24 cellular contexts compared by ENCODE assay signal in the genomic region with DNA sequence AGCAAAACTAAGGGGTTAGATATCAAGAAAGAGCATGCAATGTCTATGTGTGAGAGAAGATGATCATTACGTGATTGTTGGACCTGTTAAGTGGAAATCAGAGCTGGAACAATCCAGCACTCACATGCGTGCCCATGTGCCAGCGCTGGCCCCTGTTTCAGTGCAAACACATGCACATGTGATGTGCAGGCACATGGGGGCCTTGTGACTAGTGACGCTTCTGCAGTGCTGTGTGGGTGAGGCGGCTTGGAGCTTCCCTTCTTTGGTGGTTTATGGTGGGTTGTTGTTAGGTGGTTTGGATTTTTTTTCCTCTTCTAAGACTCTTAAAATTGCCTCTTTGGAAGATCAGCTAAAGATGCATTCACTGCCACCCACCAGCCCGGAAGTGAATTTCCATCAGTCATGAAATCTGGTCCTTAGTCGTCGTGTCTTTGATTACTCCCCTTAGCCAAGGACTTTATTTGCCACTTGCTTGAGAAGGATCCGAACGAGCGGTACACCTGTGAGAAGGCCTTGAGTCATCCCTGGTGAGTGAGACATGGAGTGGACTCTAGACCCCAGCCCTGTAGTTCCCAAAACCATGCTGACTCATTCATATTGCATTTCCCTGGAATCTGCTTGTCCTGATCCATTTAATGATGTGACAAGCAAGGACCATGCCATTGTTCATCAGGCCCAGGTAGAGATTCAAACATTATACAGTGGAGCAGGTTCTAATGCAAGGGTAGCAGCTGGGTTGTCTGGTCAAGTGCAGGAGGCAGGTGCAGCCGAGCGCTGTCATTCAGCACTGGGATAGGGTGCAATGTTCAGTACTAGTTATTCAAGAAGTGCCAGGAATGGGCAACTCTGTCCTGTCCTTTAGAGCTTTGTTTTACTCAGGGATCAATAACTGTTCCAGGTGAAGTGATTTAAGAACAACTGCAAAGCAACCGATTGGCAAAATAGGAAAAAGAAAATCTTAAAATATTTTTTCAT. TPM values are rescaled to one million over a fixed set of nuclear protein-coding genes. Genes with fewer than 3 reads are reported as not detected.
DNase-seq lines count a peak whose midpoint lies in the region; ATAC-seq and TF ChIP-seq lines count a peak whose summit lies in the region.
"Had no signal": no experiment of that assay in that cellular context is flagged by ENCODE, and none has a peak within 500 bp of the region (broad histone marks: within the 10 kb centered on the region; RNA-seq: fewer than 3 reads in every experiment).

No MANE protein-coding gene starts in this region.

- TF ChIP-seq CTCF in Calu3 (IDR thresholded peaks at IDR 0.05; ENCODE audit: unreplicated experiment) = no peak

- in situ Hi-C loops in SK-MEL-5 (cut with HindIII; ENCODE audit: low pct_unique_long_range_greater_than_20kb, low sequenced_read_pairs) = no loop called here

- no peaks in the 10 kb centered on the region for H3K27me3 Mint-ChIP-seq in Calu3 (ENCODE audit: unreplicated experiment)
- H3K27me3 Mint-ChIP-seq: activated CD8-positive, alpha-beta T cell treated with anti-CD3 and anti-CD28 coated beads for 36 hours; CD4-positive, alpha-beta memory T cell had no signal

- CTCF ChIA-PET in Calu3 (lab: Charles Lee) = interaction anchor here (1.5 kb wide), 1 partner anchor 43 kb away, joined by 3 read pairs; no protein-coding TSS in a partner anchor

- TSS peak; percentile 5 for BruUV-seq in Calu3 (replicated peaks; lab: Mats Ljungman, UMichigan)

- H3K36me3 Mint-ChIP-seq in Calu3 (ENCODE audit: insufficient read depth, unreplicated experiment) = peaks cover 15% of the 10 kb centered on the region
- H3K36me3 Mint-ChIP-seq: CD4-positive, alpha-beta memory T cell had no signal

- ATAC-seq in HG03442 (IDR thresholded peaks at IDR 0.05; ENCODE audit: unreplicated experiment) (no peak), GM18870 (IDR thresholded peaks at IDR 0.05; ENCODE audit: unreplicated experiment) (no peak)
- ATAC-seq: activated CD8-positive, alpha-beta T cell treated with anti-CD3 and anti-CD28 coated beads for 36 hours; HCT116; heart right ventricle had no signal

- DNase-seq in Calu3 (no peak), SK-MEL-5 (ENCODE audit: low read depth, low spot score) (peak; percentile 38), foreskin melanocyte (peak; percentile 47), posterior cingulate gyrus (peak in 9 of 10 donors; percentile 43 to 96 (median 84)), OCI-M2 (lab: John Stamatoyannopoulos, UW; ENCODE audit: unreplicated experiment) (no peak), AG20443 (ENCODE audit: low spot score) (no peak)
- DNase-seq: activated CD4-positive, CD25-positive, alpha-beta regulatory T cell; activated CD8-positive, alpha-beta T cell treated with anti-CD3 and anti-CD28 coated beads for 36 hours; amniotic stem cell; CD4-positive, alpha-beta memory T cell; DND-41; endodermal cell; heart right ventricle; NCI-H1105 treated with DMSO at 0.1 percent for 48 hours; NCI-H2081 treated with DMSO at 0.1 percent for 48 hours; NCI-H510A treated with DMSO at 0.1 percent for 48 hours; sigmoid colon; stimulated activated naive CD4-positive, alpha-beta T cell; T-helper 9 cell had no signal

- H3K4me1 Mint-ChIP-seq in Calu3 (ENCODE audit: low read depth, unreplicated experiment) = no peaks in the 10 kb centered on the region
- H3K4me1 Mint-ChIP-seq: endodermal cell had no signal

- no peak overlapping the region for H3K4me3 Mint-ChIP-seq in Calu3 (ENCODE audit: low read depth, unreplicated experiment)
- H3K4me3 Mint-ChIP-seq: activated CD8-positive, alpha-beta T cell treated with anti-CD3 and anti-CD28 coated beads for 36 hours; CD4-positive, alpha-beta memory T cell; endodermal cell had no signal

- no peak overlapping the region for H3K27ac Mint-ChIP-seq in Calu3 (ENCODE audit: unreplicated experiment)
- H3K27ac Mint-ChIP-seq: activated CD8-positive, alpha-beta T cell treated with anti-CD3 and anti-CD28 coated beads for 36 hours; CD4-positive, alpha-beta memory T cell; endodermal cell had no signal

- H3K9me3 Mint-ChIP-seq in Calu3 (ENCODE audit: low read depth, unreplicated experiment) = no peaks in the 10 kb centered on the region
- H3K9me3 Mint-ChIP-seq: activated CD8-positive, alpha-beta T cell treated with anti-CD3 and anti-CD28 coated beads for 36 hours; CD4-positive, alpha-beta memory T cell; endodermal cell had no signal

- intact Hi-C loops in Calu3 (cut with micrococcal nuclease; ENCODE audit: unreplicated experiment) (no loop called here), posterior cingulate gyrus (cut with DNase I) (no loop called here)

RNA-seq across cellular contexts. Expression of a gene that starts 26.2 kb away (rescaled TPM):
- not detected in 2 replicates for total RNA-seq in Calu3 (2022)
- not detected in 2 replicates for total RNA-seq in SK-MEL-5 (2014; rRNA removed; shearing (Covaris generic))
- polyA plus RNA-seq in SK-MEL-5 (2015; cell fraction: cytosol; rRNA removed) = not detected in 2 replicates
- polyA plus RNA-seq in SK-MEL-5 (2015; cell fraction: nucleus; rRNA removed) = 0.16 TPM in 1 of 2 replicates, not detected in the other
- total RNA-seq: activated CD8-positive, alpha-beta T cell treated with anti-CD3 and anti-CD28 coated beads for 36 hours; CD4-positive, alpha-beta memory T cell; LHCN-M2; myocyte had no signal
- polyA plus RNA-seq: CD4-positive, alpha-beta memory T cell; heart right ventricle had no signal

RNA-seq across cellular contexts. Expression of a gene that starts 42.5 kb away (rescaled TPM):
- total RNA-seq in Calu3 (2022) = 331 and 333 TPM in 2 replicates
- total RNA-seq in SK-MEL-5 (2014; rRNA removed; shearing (Covaris generic)) = 0.88 and 2.0 TPM in 2 replicates
- 1.7 and 4.2 TPM in 2 replicates for polyA plus RNA-seq in SK-MEL-5 (2015; cell fraction: cytosol; rRNA removed)
- polyA plus RNA-seq in SK-MEL-5 (2015; cell fraction: nucleus; rRNA removed) = 1.1 and 1.3 TPM in 2 replicates

Comparison
In these comparisons a context has a peak if more than half of its experiments do, and no peak if none do; other contexts are left out.
1. DNase-seq: peak in SK-MEL-5 (single experiment), foreskin melanocyte (single experiment) and posterior cingulate gyrus (9 of 10); none in Calu3 (single experiment), OCI-M2 (single experiment) and AG20443 (single experiment).
2. RNA of a gene that starts 42.5 kb away (total RNA-seq): 331 to 333 TPM in Calu3; 0.88 to 2.0 TPM in SK-MEL-5; every median in the first group is over 100 times any median in the second.